ENCODE assay signal across 8 cellular contexts in the genomic region with DNA sequence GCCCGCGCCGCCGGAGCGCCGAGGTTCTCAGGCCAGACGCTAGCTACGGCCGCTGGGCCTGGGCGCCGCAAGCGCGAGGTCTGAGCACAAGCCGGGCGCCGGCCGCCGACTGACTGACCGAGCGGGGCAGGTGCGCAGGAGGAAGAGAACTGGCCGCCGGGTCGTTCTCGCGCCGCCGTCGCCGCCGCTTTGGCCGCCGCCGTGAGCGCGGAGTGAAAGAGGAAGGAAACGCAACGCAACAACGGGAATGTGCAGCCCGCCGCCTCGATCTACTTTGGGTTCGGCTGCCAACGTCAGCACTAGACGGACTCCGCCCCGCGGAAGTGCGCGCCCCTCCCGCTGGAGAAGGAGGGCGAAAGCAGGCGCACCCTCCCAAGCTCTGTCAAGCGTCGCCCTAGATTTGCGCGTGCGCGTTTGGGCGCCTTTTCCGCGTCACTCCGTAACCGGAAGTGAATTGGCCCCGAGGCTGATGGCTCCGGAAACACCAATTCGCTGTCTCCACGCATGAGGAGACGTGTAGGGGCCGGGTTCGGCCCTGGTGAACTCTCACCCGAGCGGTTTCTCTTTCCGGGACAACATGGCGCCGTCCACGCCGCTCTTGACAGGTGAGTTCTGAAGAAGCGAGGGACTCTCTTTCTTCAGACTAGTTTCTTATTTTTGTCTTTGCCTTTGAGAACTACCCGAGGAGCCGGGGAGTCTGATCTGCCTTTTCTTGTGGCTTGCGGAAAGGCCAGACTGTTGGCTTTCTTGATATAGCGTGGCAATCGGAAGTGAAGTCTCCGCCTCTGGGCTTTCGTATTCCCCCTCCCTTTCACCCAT. TPM values are rescaled to one million over a fixed set of nuclear protein-coding genes. Genes with fewer than 3 reads are reported as not detected.
A peak's percentile ranks its signal among the peaks of the same experiment; 100 is the strongest.
DNase-seq lines count a peak whose midpoint lies in the region; TF ChIP-seq lines count a peak whose summit lies in the region.

Gene EIF2A (plus strand): TSS at position 562 of the 819 bp plus-strand sequence. CDS start 16 bp downstream, at position 578.
Gene SERP1 (minus strand): TSS at position 271 of the 819 bp plus-strand sequence. CDS start 361 bp downstream, outside the sequence.

- peak within 1 kb of the TSS; percentile 97 for H3K4me3 Mint-ChIP-seq in activated naive CD4-positive, alpha-beta T cell treated with anti-CD3 and anti-CD28 coated beads for 36 hours

- H3K27me3 ChIP-seq in neuron (ENCODE audit: insufficient read depth, low read length) (no peaks in the 10 kb centered on the region), subcutaneous abdominal adipose tissue (ENCODE audit: control insufficient read depth in 5 of 5, insufficient read depth in 4 of 5, low read length in 5 of 5) (no peaks in the 10 kb centered on the region)

- no peaks in the 10 kb centered on the region for H3K9me3 Mint-ChIP-seq in activated naive CD4-positive, alpha-beta T cell treated with anti-CD3 and anti-CD28 coated beads for 36 hours

- H3K9me3 ChIP-seq in neuron (ENCODE audit: low read length) (no peaks in the 10 kb centered on the region), subcutaneous abdominal adipose tissue (ENCODE audit: control insufficient read depth in 5 of 5, low read length in 5 of 5) (no peaks in the 10 kb centered on the region)

- H3K27ac ChIP-seq in subcutaneous abdominal adipose tissue (ENCODE audit: low read depth, low read length): peak within 1 kb of the TSS; percentile 98

- no peak for TF ChIP-seq CTCF in HFF-Myc (IDR thresholded peaks at IDR 0.05; ENCODE audit: low read depth, low read length, missing control alignments)

- peaks cover 28% of the 10 kb centered on the region for H3K4me1 ChIP-seq in neuron (ENCODE audit: insufficient read depth, low read length)
- peaks cover 0 to 31% (median 24%) of the 10 kb centered on the region in 5 donors for H3K4me1 ChIP-seq in subcutaneous abdominal adipose tissue (ENCODE audit: control insufficient read depth in 5 of 5, insufficient read depth in 5 of 5, low read length in 5 of 5)

- intact Hi-C loops in activated naive CD4-positive, alpha-beta T cell treated with anti-CD3 and anti-CD28 coated beads for 36 hours (cut with micrococcal nuclease): loop anchor here (1.0 to 10.0 kb wide), 11 partner anchors 37 to 1648 kb away; partner anchors contain the start of genes ERICH6, RNF13, SELENOT and SIAH2

- H2AFZ ChIP-seq in neuron (ENCODE audit: low read depth, low read length): peak within 1 kb of the TSS; percentile 51

- peaks cover 17% of the 10 kb centered on the region for H3K36me3 ChIP-seq in neuron (ENCODE audit: insufficient read depth, low read length)
- H3K36me3 ChIP-seq in subcutaneous abdominal adipose tissue (ENCODE audit: control insufficient read depth in 5 of 5, insufficient read depth in 5 of 5, low read length in 5 of 5): peaks cover 9 to 24% (median 12%) of the 10 kb centered on the region in 5 donors

- DNase-seq in GM03348 (ENCODE audit: low spot score) (peak; percentile 98), HFF-Myc (ENCODE audit: extremely low read depth, low read depth) (peak; percentile 98), NAMALWA (ENCODE audit: low spot score) (peak; percentile 100), SK-N-DZ (ENCODE audit: low spot score) (peak; percentile 99), foreskin melanocyte (peak; percentile 99)
- DNase-seq in activated naive CD4-positive, alpha-beta T cell treated with anti-CD3 and anti-CD28 coated beads for 36 hours: peak; percentile 99

- H3K36me3 Mint-ChIP-seq in activated naive CD4-positive, alpha-beta T cell treated with anti-CD3 and anti-CD28 coated beads for 36 hours (ENCODE audit: low read depth): peaks cover 44% of the 10 kb centered on the region

- H3K9ac ChIP-seq in subcutaneous abdominal adipose tissue (ENCODE audit: low read length in 5 of 5): peak within 1 kb of the TSS; percentile 89 to 97 (median 96)

- CTCF ChIA-PET in activated naive CD4-positive, alpha-beta T cell treated with anti-CD3 and anti-CD28 coated beads for 36 hours (lab: Charles Lee): no interaction called here

- H3K4me1 Mint-ChIP-seq in activated naive CD4-positive, alpha-beta T cell treated with anti-CD3 and anti-CD28 coated beads for 36 hours (ENCODE audit: low read depth): peaks cover 69% of the 10 kb centered on the region

- no peaks in the 10 kb centered on the region for H3K27me3 Mint-ChIP-seq in activated naive CD4-positive, alpha-beta T cell treated with anti-CD3 and anti-CD28 coated beads for 36 hours (ENCODE audit: low read depth)

- peak within 1 kb of the TSS; percentile 61 for H3K4me3 ChIP-seq in HFF-Myc (replicated peaks; ENCODE audit: low read depth, low read length)
- H3K4me3 ChIP-seq in neuron (ENCODE audit: low read length): peak within 1 kb of the TSS; percentile 64
- H3K4me3 ChIP-seq in subcutaneous abdominal adipose tissue (ENCODE audit: low read depth in 1 of 5, low read length in 5 of 5): peak within 1 kb of the TSS; percentile 79 to 99 (median 94)

- H3K27ac Mint-ChIP-seq in activated naive CD4-positive, alpha-beta T cell treated with anti-CD3 and anti-CD28 coated beads for 36 hours: peak within 1 kb of the TSS; percentile 95

RNA-seq across cellular contexts. Expression of gene EIF2A, which starts in this region (rescaled TPM):
- 151 and 186 TPM in 2 replicates for polyA plus RNA-seq in SK-N-DZ (2014; cell fraction: cytosol; rRNA removed)
- polyA plus RNA-seq in SK-N-DZ (2014; cell fraction: nucleus; rRNA removed): 202 and 218 TPM in 2 replicates
- total RNA-seq in activated naive CD4-positive, alpha-beta T cell treated with anti-CD3 and anti-CD28 coated beads for 36 hours: 100 to 1,000 TPM; 133 to 135 TPM

RNA-seq across cellular contexts. Expression of gene SERP1, which starts in this region (rescaled TPM):
- polyA plus RNA-seq in SK-N-DZ (2014; cell fraction: cytosol; rRNA removed): 136 and 145 TPM in 2 replicates
- polyA plus RNA-seq in SK-N-DZ (2014; cell fraction: nucleus; rRNA removed): 124 and 145 TPM in 2 replicates
- total RNA-seq in activated naive CD4-positive, alpha-beta T cell treated with anti-CD3 and anti-CD28 coated beads for 36 hours: 100 to 1,000 TPM in 1 of 2 experiments, 10 to 100 TPM in 1; 95.9 to 105 TPM

Comparison
In these comparisons a context has a peak if more than half of its experiments do, and no peak if none do; other contexts are left out.
1. Peak in every context shown above with its lines: DNase-seq, H3K4me3 ChIP-seq and H3K27ac ChIP-seq.